ENCODE assay signal across 10 cellular contexts in the genomic region with DNA sequence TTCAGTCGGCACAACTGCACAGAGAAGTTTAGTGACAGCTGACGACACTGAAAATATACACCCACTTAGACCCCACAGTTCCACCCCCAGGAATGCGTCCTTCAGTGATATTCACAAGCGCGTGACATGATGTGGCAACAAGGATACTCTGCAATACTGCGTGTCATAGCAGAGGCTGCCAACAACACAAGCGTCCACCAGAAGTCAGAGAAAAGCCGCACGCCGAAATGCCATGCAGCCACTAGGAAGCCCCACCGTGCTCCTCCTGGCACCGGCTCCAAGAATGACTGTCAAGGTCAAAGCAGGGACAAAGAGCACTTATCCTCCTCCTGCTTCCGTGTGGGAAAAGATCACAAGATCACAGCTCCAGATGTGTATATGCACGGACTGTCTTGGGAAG. TPM values are rescaled to one million over a fixed set of nuclear protein-coding genes. Genes with fewer than 3 reads are reported as not detected.
A peak's percentile ranks its signal among the peaks of the same experiment; 100 is the strongest.
DNase-seq lines count a peak whose midpoint lies in the region; ATAC-seq, FAIRE-seq and TF ChIP-seq lines count a peak whose summit lies in the region.
"Had no signal": no experiment of that assay in that cellular context is flagged by ENCODE, and none has a peak within 500 bp of the region (broad histone marks: within the 10 kb centered on the region; RNA-seq: fewer than 3 reads in every experiment).

No MANE protein-coding gene starts in this region.

- ATAC-seq in HepG2, result no peak
- ATAC-seq in right lobe of liver, result no peak
- no peak for ATAC-seq in activated B cell treated with CpG ODN at 0.5 μM for 24 hours (ENCODE audit: low read depth)
- peak in 5 of 8 donors; percentile 15 to 67 (median 33) for ATAC-seq in heart right ventricle
- ATAC-seq in GM18858 (IDR thresholded peaks at IDR 0.05; ENCODE audit: unreplicated experiment), result no peak

- H3K4me3 ChIP-seq in HepG2 (replicated peaks in 1 of 3; ENCODE audit: insufficient read depth in 1 of 3, low read depth in 2 of 3, low read length in 3 of 3) (no peak overlapping the region), right lobe of liver (no peak overlapping the region), heart right ventricle (peak overlapping the region in 1 of 10 donors; percentile 2)

- H3K36me3 Mint-ChIP-seq in activated B cell treated with CpG ODN at 0.5 μM for 24 hours (ENCODE audit: low read depth), result peaks cover 60% of the 10 kb centered on the region

- H3K4me1 ChIP-seq in HepG2 (ENCODE audit: insufficient read depth, low read length) (peaks cover 43% of the 10 kb centered on the region), right lobe of liver (peaks cover 0 to 11% (median 0%) of the 10 kb centered on the region in 4 donors), heart right ventricle (peaks cover 7 to 62% (median 33%) of the 10 kb centered on the region in 9 donors)

- peak overlapping the region; percentile 89 for H3K4me3 Mint-ChIP-seq in activated B cell treated with CpG ODN at 0.5 μM for 24 hours

- no peaks in the 10 kb centered on the region for H4K20me1 ChIP-seq in HepG2 (ENCODE audit: insufficient read depth, low read length)

- no peak for TF ChIP-seq EP300 in HepG2 (IDR thresholded peaks at IDR 0.05; ENCODE audit: low read depth in 2 of 2, low read length in 2 of 2)
- TF ChIP-seq EP300 in HepG2 (CRISPR knock-in tag; IDR thresholded peaks at IDR 0.05; ENCODE audit: borderline replicate concordance), result no peak

- H3K36me3 ChIP-seq in HepG2 (replicated peaks in 1 of 2; ENCODE audit: control insufficient read depth in 1 of 2, insufficient read depth in 2 of 2, low read length in 2 of 2), result no peaks in the 10 kb centered on the region
- no peaks in the 10 kb centered on the region for H3K36me3 ChIP-seq in right lobe of liver
- H3K36me3 ChIP-seq in heart right ventricle, result peaks cover 0 to 6% (median 0%) of the 10 kb centered on the region in 9 donors

- in situ Hi-C loops in HepG2 (cut with HindIII; ENCODE audit: extremely low pct_ligation_motif_present, low pct_unique_long_range_greater_than_20kb), result no loop called here

- H3K9ac ChIP-seq in HepG2 (ENCODE audit: insufficient read depth, low read depth, low read length), result no peak overlapping the region

- no peaks in the 10 kb centered on the region for H3K9me3 Mint-ChIP-seq in activated B cell treated with CpG ODN at 0.5 μM for 24 hours

- H3K27me3 Mint-ChIP-seq in activated B cell treated with CpG ODN at 0.5 μM for 24 hours, result no peaks in the 10 kb centered on the region

- 24% methylated on average over 10 of the region's 14 CpGs for WGBS in HepG2 (ENCODE audit: low lambda C conversion rate)
- WGBS in right lobe of liver (ENCODE audit: insufficient coverage, low coverage, low lambda C conversion rate, missing lambda C conversion rate), result 55% methylated on average over 13 of the region's 14 CpGs
- 36% methylated on average over 14 of the region's 14 CpGs for WGBS in heart right ventricle, 2 donors

- DNase-seq in HepG2 (ENCODE audit: low spot score), result no peak
- no peak for DNase-seq in right lobe of liver
- no peak for DNase-seq in activated B cell treated with CpG ODN at 0.5 μM for 24 hours
- no peak for DNase-seq in heart right ventricle
- no peak for DNase-seq in activated CD4-positive, CD25-positive, alpha-beta regulatory T cell treated with anti-CD3 and anti-CD28 coated beads, Interleukin-2, amount 50 U/mL, for 72 hours
- no peak for DNase-seq in NCI-H446 treated with DMSO at 0.1 percent for 48 hours (lab: John Stamatoyannopoulos, UW)
- no peak for DNase-seq in GOT3 (lab: John Stamatoyannopoulos, UW)
- DNase-seq: T1000 had no signal

- TF ChIP-seq RAD21 in HepG2 (CRISPR knock-in tag; IDR thresholded peaks at IDR 0.05), result no peak

- TF ChIP-seq POLR2A in HepG2 (IDR thresholded peaks at IDR 0.05; ENCODE audit: insufficient read depth in 1 of 2, low read depth in 2 of 2, low read length in 2 of 2) (no peak), right lobe of liver (IDR thresholded peaks at IDR 0.05) (no peak)

- TF ChIP-seq CTCF in HepG2 (CRISPR knock-in tag; IDR thresholded peaks at IDR 0.05) (no peak), right lobe of liver (IDR thresholded peaks at IDR 0.05) (no peak), activated B cell treated with CpG ODN at 0.5 μM for 24 hours (IDR thresholded peaks at IDR 0.05) (no peak), heart right ventricle (IDR thresholded peaks at IDR 0.05) (no peak)

- no peak overlapping the region for H2AFZ ChIP-seq in HepG2 (ENCODE audit: low read length)

- peak overlapping the region; percentile 88 for H3K27ac Mint-ChIP-seq in activated B cell treated with CpG ODN at 0.5 μM for 24 hours

- no TSS peak for BruUV-seq in HepG2 (replicated peaks; lab: Mats Ljungman, UMichigan)

- intact Hi-C loops in HepG2 (cut with micrococcal nuclease; ENCODE audit: unreplicated experiment), result no loop called here
- intact Hi-C loops in right lobe of liver (cut with DNase I), result no loop called here
- intact Hi-C loops in activated B cell treated with CpG ODN at 0.5 μM for 24 hours (cut with micrococcal nuclease), result loop anchor here (1.0 to 5.0 kb wide), 4 partner anchors 12 to 987 kb away; a partner anchor contains a TSS
- intact Hi-C loops in heart right ventricle (cut with DNase I), result no loop called here

- peaks cover 83% of the 10 kb centered on the region for H3K4me1 Mint-ChIP-seq in activated B cell treated with CpG ODN at 0.5 μM for 24 hours

- H3K79me2 ChIP-seq in HepG2 (ENCODE audit: insufficient read depth, low read length), result no peaks in the 10 kb centered on the region

- H3K27ac ChIP-seq in HepG2 (ENCODE audit: extremely low read length, insufficient read depth, low read length) (no peak overlapping the region), right lobe of liver (no peak overlapping the region), heart right ventricle (no peak overlapping the region)

- no peak for FAIRE-seq in HepG2 (lab: Jason Lieb, UNC)
- FAIRE-seq: kidney had no signal

- H3K27me3 ChIP-seq in HepG2 (ENCODE audit: control insufficient read depth in 1 of 2, insufficient read depth in 2 of 2, low read length in 2 of 2) (peaks cover 6 to 69% of the 10 kb centered on the region in 2 experiments), right lobe of liver (no peaks in the 10 kb centered on the region), heart right ventricle (peaks cover 3 to 38% (median 21%) of the 10 kb centered on the region in 7 donors)

- H3K9me3 ChIP-seq in HepG2 (ENCODE audit: low read length) (no peaks in the 10 kb centered on the region), right lobe of liver (no peaks in the 10 kb centered on the region), heart right ventricle (no peaks in the 10 kb centered on the region)

- no peak overlapping the region; the same call in 1 of the 2 replicates for H3K4me2 ChIP-seq in HepG2 (ENCODE audit: low read depth, low read length)

- POLR2A ChIA-PET in HepG2 (lab: Yijun Ruan, JAX), result no interaction called here
- POLR2A ChIA-PET in activated B cell treated with CpG ODN at 0.5 μM for 24 hours (lab: Charles Lee), result interaction anchor here (0.6 to 10.9 kb wide), 13 partner anchors 9 to 264 kb away, joined by 3 to 311 read pairs (median 4); a partner anchor contains a TSS

- CTCF ChIA-PET in HepG2 (lab: Yijun Ruan, JAX; ENCODE audit: low intra/inter-chr PET ratio, low total read pairs) (no interaction called here), activated B cell treated with CpG ODN at 0.5 μM for 24 hours (lab: Charles Lee) (interaction anchor here (0.7 to 2.9 kb wide), 7 partner anchors 26 to 97 kb away, joined by 3 to 14 read pairs (median 4); no protein-coding TSS in a partner anchor)

RNA-seq across cellular contexts. Expression of a gene that starts 3.5 kb away (rescaled TPM):
- total RNA-seq in HepG2 (2016; rRNA removed; fragmentation: Illumina TruSeq; extraction: Trizol), result not detected in 2 replicates
- not detected in 2 replicates for total RNA-seq in HepG2 (2016; cell fraction: cytosol; rRNA removed; fragmentation: Illumina TruSeq; extraction: Trizol; ENCODE audit: low read depth)
- not detected in 2 replicates for total RNA-seq in HepG2 (2016; cell fraction: insoluble cytoplasmic fraction; rRNA removed; fragmentation: Illumina TruSeq; extraction: Trizol)
- not detected in 2 replicates for total RNA-seq in HepG2 (2016; cell fraction: membrane; rRNA removed; fragmentation: Illumina TruSeq; extraction: Trizol)
- total RNA-seq in HepG2 (2016; cell fraction: nucleus; rRNA removed; fragmentation: Illumina TruSeq; extraction: Trizol), result not detected in 2 replicates
- polyA plus RNA-seq in HepG2 (2011; rRNA removed), result 0.07 and 0.10 TPM in 2 replicates
- 0.03 and 0.14 TPM in 2 replicates for polyA plus RNA-seq in HepG2 (2011; cell fraction: cytosol; rRNA removed)
- 0.16 and 0.40 TPM in 2 replicates for polyA plus RNA-seq in HepG2 (2011; cell fraction: nucleus; rRNA removed)
- polyA plus RNA-seq in HepG2 (2012), result 0.15 and 0.25 TPM in 2 replicates
- polyA plus RNA-seq in HepG2 (2016; cell fraction: cytosol; fragmentation: Illumina TruSeq; extraction: Trizol; ENCODE audit: low read depth), result not detected in 2 replicates
- not detected in 2 replicates for polyA plus RNA-seq in HepG2 (2016; cell fraction: insoluble cytoplasmic fraction; fragmentation: Illumina TruSeq; extraction: Trizol; ENCODE audit: low read depth)
- not detected in 2 replicates for polyA plus RNA-seq in HepG2 (2016; cell fraction: membrane; fragmentation: Illumina TruSeq; extraction: Trizol; ENCODE audit: low read depth)
- not detected in 2 replicates for polyA plus RNA-seq in HepG2 (2016; cell fraction: nucleus; fragmentation: Illumina TruSeq; extraction: Trizol; ENCODE audit: insufficient read depth, low read depth)
- polyA minus RNA-seq in HepG2 (2011; rRNA and poly(A)+ RNA removed; ENCODE audit: low replicate concordance), result 0.52 and 1.2 TPM in 2 replicates
- not detected in 2 replicates for polyA minus RNA-seq in HepG2 (2011; cell fraction: cytosol; rRNA and poly(A)+ RNA removed)
- polyA minus RNA-seq in HepG2 (2011; cell fraction: nucleus; rRNA and poly(A)+ RNA removed), result 0.13 TPM in 1 of 2 replicates, not detected in the other
- 1 to 10 TPM; 1.5 to 4.3 (median 2.3) TPM for total RNA-seq in right lobe of liver
- total RNA-seq in activated B cell treated with CpG ODN at 0.5 μM for 24 hours, result 458 and 541 TPM in 2 replicates
- total RNA-seq in heart right ventricle, result 10 to 100 TPM in 1 of 10 donors, 1 to 10 TPM in 9; 4.3 to 10.2 (median 5.7) TPM
- polyA plus RNA-seq in heart right ventricle, result 10 to 100 TPM; 10.2 to 11.0 TPM

RNA-seq across cellular contexts. Expression of a gene that starts 44.5 kb away (rescaled TPM):
- total RNA-seq in HepG2 (2016; rRNA removed; fragmentation: Illumina TruSeq; extraction: Trizol) (0.04 TPM in 1 of 2 replicates, not detected in the other), right lobe of liver (under 1 TPM in 5 of 6 experiments, not detected in 1; 0.50 to 0.78 (median 0.58) TPM), activated B cell treated with CpG ODN at 0.5 μM for 24 hours (22.0 and 26.0 TPM in 2 replicates), heart right ventricle (1 to 10 TPM in 4 of 10 donors, under 1 TPM in 6; 0.27 to 2.6 (median 0.49) TPM)
- total RNA-seq in HepG2 (2016; cell fraction: cytosol; rRNA removed; fragmentation: Illumina TruSeq; extraction: Trizol; ENCODE audit: low read depth), result not detected in 2 replicates
- total RNA-seq in HepG2 (2016; cell fraction: insoluble cytoplasmic fraction; rRNA removed; fragmentation: Illumina TruSeq; extraction: Trizol), result 0.04 TPM in 1 of 2 replicates, not detected in the other
- not detected in 2 replicates for total RNA-seq in HepG2 (2016; cell fraction: membrane; rRNA removed; fragmentation: Illumina TruSeq; extraction: Trizol)
- total RNA-seq in HepG2 (2016; cell fraction: nucleus; rRNA removed; fragmentation: Illumina TruSeq; extraction: Trizol), result 0.12 TPM in 1 of 2 replicates, not detected in the other
- polyA plus RNA-seq in HepG2 (2011; rRNA removed) (0.50 and 0.84 TPM in 2 replicates), heart right ventricle (under 1 TPM; 0.37 to 0.99 TPM)
- 0.12 and 0.33 TPM in 2 replicates for polyA plus RNA-seq in HepG2 (2011; cell fraction: cytosol; rRNA removed)
- polyA plus RNA-seq in HepG2 (2011; cell fraction: nucleus; rRNA removed), result 2.2 and 2.3 TPM in 2 replicates
- 0.20 and 0.44 TPM in 2 replicates for polyA plus RNA-seq in HepG2 (2012)
- polyA plus RNA-seq in HepG2 (2016; cell fraction: cytosol; fragmentation: Illumina TruSeq; extraction: Trizol; ENCODE audit: low read depth), result not detected in 2 replicates
- polyA plus RNA-seq in HepG2 (2016; cell fraction: insoluble cytoplasmic fraction; fragmentation: Illumina TruSeq; extraction: Trizol; ENCODE audit: low read depth), result not detected in 2 replicates
- not detected in 2 replicates for polyA plus RNA-seq in HepG2 (2016; cell fraction: membrane; fragmentation: Illumina TruSeq; extraction: Trizol; ENCODE audit: low read depth)
- 0.15 TPM in 1 of 2 replicates, not detected in the other for polyA plus RNA-seq in HepG2 (2016; cell fraction: nucleus; fragmentation: Illumina TruSeq; extraction: Trizol; ENCODE audit: insufficient read depth, low read depth)
- polyA minus RNA-seq in HepG2 (2011; rRNA and poly(A)+ RNA removed; ENCODE audit: low replicate concordance), result 0.19 and 0.34 TPM in 2 replicates
- polyA minus RNA-seq in HepG2 (2011; cell fraction: cytosol; rRNA and poly(A)+ RNA removed), result 0.18 TPM in 1 of 2 replicates, not detected in the other
- polyA minus RNA-seq in HepG2 (2011; cell fraction: nucleus; rRNA and poly(A)+ RNA removed), result 0.39 and 0.62 TPM in 2 replicates

Comparison
In these comparisons a context has a peak if more than half of its experiments do, and no peak if none do; other contexts are left out.
1. ATAC-seq: peak in heart right ventricle (5 of 8); none in HepG2 (single experiment), right lobe of liver (0 of 4), activated B cell treated with CpG ODN at 0.5 μM for 24 hours (single experiment) and GM18858 (single experiment).
2. RNA of a gene that starts 3.5 kb away (total RNA-seq): 458 to 541 TPM in activated B cell treated with CpG ODN at 0.5 μM for 24 hours; 4.3 to 10.2 TPM in heart right ventricle, 1.5 to 4.3 TPM in right lobe of liver and not detected in HepG2; every median in the first group is over 10 times any median in the second.